14 cellular contexts compared by ENCODE assay signal in genomic region chr6:161139766-161140553, GRCh38.
DNase-seq lines count a peak whose midpoint lies in the region; ATAC-seq and TF ChIP-seq lines count a peak whose summit lies in the region.
"Had no signal": no experiment of that assay in that cellular context is flagged by ENCODE, and none has a peak within 500 bp of the region (broad histone marks: within the 10 kb centered on the region; RNA-seq: fewer than 3 reads in every experiment).

No MANE protein-coding gene starts in this region.

- no peak overlapping the region for H3K4me3 ChIP-seq in OCI-LY1 (ENCODE audit: low read depth, low read length, poor library complexity, severe bottlenecking)
- no peak overlapping the region for H3K4me3 ChIP-seq in foreskin fibroblast (ENCODE audit: low read depth in 1 of 2, low read length in 2 of 2)
- H3K4me3 ChIP-seq: body of pancreas had no signal

- H2AFZ ChIP-seq in OCI-LY1 (ENCODE audit: low read length): no peak overlapping the region

- no peaks in the 10 kb centered on the region for H3F3A ChIP-seq in OCI-LY1 (ENCODE audit: insufficient read depth, low read length)

- H3K27ac ChIP-seq in OCI-LY1 (ENCODE audit: low read depth, low read length, poor library complexity, severe bottlenecking): no peak overlapping the region
- H3K27ac ChIP-seq: 22Rv1, body of pancreas, HL-60 had no signal

- H3K36me3 ChIP-seq in OCI-LY1 (ENCODE audit: insufficient read depth, low read length): no peaks in the 10 kb centered on the region

- no peaks in the 10 kb centered on the region for H3K9me3 ChIP-seq in OCI-LY1 (ENCODE audit: low read length)
- H3K9me3 ChIP-seq: body of pancreas had no signal

- H3K4me2 ChIP-seq in OCI-LY1 (ENCODE audit: low read length): peak overlapping the region; percentile 14; the same call in 1 of the 2 replicates

- H3K27ac Mint-ChIP-seq in endothelial cell (ENCODE audit: unreplicated experiment): no peak overlapping the region
- H3K27ac Mint-ChIP-seq: T-cell had no signal

- peaks cover 11% of the 10 kb centered on the region for H3K4me1 Mint-ChIP-seq in endothelial cell (ENCODE audit: unreplicated experiment)
- H3K4me1 Mint-ChIP-seq: T-cell had no signal

- no peaks in the 10 kb centered on the region for H3K9me3 Mint-ChIP-seq in endothelial cell (ENCODE audit: unreplicated experiment)
- H3K9me3 Mint-ChIP-seq: T-cell had no signal

- 0 out of 2 replicates have a peak, but pooled peaks cover 4% of the 10 kb centered on the region for H3K27me3 ChIP-seq in OCI-LY1 (ENCODE audit: insufficient read depth, low read length)
- H3K27me3 ChIP-seq: body of pancreas had no signal

- H3K4me3 Mint-ChIP-seq in endothelial cell (ENCODE audit: unreplicated experiment): no peak overlapping the region
- H3K4me3 Mint-ChIP-seq: T-cell had no signal

- H3K4me1 ChIP-seq in OCI-LY1 (ENCODE audit: insufficient read depth, low read length, severe bottlenecking): peaks cover 49% of the 10 kb centered on the region
- H3K4me1 ChIP-seq: body of pancreas had no signal

- H3K36me3 Mint-ChIP-seq in endothelial cell (ENCODE audit: low read depth, unreplicated experiment): peaks cover 41% of the 10 kb centered on the region

- intact Hi-C loops in sciatic nerve (cut with DNase I): no loop called here

- no peaks in the 10 kb centered on the region for H3K79me2 ChIP-seq in OCI-LY1 (ENCODE audit: insufficient read depth, low read length)

- H4K20me1 ChIP-seq in OCI-LY1 (ENCODE audit: insufficient read depth, low read length): no peaks in the 10 kb centered on the region

- DNase-seq in DMS 273 (lab: John Stamatoyannopoulos, UW; ENCODE audit: unreplicated experiment) (peak; percentile 76), DMS 273 treated with DMSO at 0.1 percent for 48 hours (lab: John Stamatoyannopoulos, UW) (no peak), foreskin fibroblast (peak; percentile 19 to 26), sciatic nerve (ENCODE audit: low spot score) (peak; percentile 51), endothelial cell (ENCODE audit: low spot score) (no peak)
- DNase-seq: NCI-H1930, retina had no signal

- H3K9me2 ChIP-seq in OCI-LY1 (ENCODE audit: low read depth, low read length): no peaks in the 10 kb centered on the region

- no peak for TF ChIP-seq POLR2A in GM18505 (IDR thresholded peaks at IDR 0.05; ENCODE audit: borderline replicate concordance, extremely low read depth, insufficient read depth, insufficient read length)

- ATAC-seq in sciatic nerve (peak; percentile 31), HG02571 (IDR thresholded peaks at IDR 0.05; ENCODE audit: unreplicated experiment) (no peak), GM18505 (IDR thresholded peaks at IDR 0.05; ENCODE audit: unreplicated experiment) (no peak)
- ATAC-seq: body of pancreas had no signal

- peak; percentile 31; the same call in 1 of the 2 replicates for TF ChIP-seq CTCF in OCI-LY1 (IDR thresholded peaks at IDR 0.05; ENCODE audit: low read length)
- no peak for TF ChIP-seq CTCF in foreskin fibroblast (IDR thresholded peaks at IDR 0.05; ENCODE audit: low read depth, low read length)
- no peak for TF ChIP-seq CTCF in endothelial cell (IDR thresholded peaks at IDR 0.05; ENCODE audit: unreplicated experiment)

- H3K9ac ChIP-seq in OCI-LY1 (ENCODE audit: low read length): no peak overlapping the region

- H3K27me3 Mint-ChIP-seq in endothelial cell (ENCODE audit: unreplicated experiment): peaks cover 14% of the 10 kb centered on the region
- H3K27me3 Mint-ChIP-seq: T-cell had no signal

Comparison
In these comparisons a context has a peak if more than half of its experiments do, and no peak if none do; other contexts are left out.
1. DNase-seq: peak in DMS 273 (single experiment), foreskin fibroblast (2 of 2) and sciatic nerve (single experiment); none in DMS 273 treated with DMSO at 0.1 percent for 48 hours (single experiment) and endothelial cell (single experiment).